In the genomic region with DNA sequence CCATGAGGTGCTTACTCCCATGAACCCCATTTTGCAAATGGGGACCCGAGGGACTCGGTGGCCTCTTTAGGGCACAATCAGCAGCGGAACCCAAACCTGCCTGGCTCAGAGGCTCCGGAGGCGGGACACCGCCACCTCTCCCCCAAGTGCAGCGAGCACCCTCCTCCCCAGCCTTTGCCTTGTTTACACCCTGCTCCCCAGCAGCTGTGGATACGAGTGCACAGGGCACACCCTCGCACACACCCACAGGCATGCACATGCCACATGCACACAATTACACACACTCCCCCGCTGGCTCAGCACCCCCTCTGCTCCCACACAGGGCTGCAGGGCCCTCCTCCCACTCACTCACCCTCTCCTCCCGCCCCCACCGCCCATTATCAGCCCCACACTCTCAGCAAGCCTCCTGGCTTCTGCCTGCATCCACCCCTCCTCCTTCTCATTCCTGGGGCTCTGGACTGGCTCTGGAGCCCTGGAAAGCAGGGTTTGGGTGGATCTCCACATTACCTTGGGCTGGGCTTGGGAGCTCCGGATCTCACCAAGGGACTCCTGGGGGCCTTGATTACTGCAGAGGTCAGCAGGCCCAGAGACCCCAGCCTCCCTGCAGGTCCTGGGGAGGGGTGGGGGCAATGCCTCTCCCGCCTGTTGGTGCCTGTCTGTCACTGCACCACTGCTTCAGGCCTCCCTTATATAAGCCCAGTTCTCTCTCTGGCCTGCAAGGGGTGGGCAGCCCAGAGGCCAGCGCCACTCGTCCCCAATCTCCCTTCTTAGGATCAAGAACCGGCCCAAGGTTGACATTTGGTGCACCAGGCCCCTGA, we compare ENCODE assay signal across 1 cellular context.
TF ChIP-seq lines count a peak whose summit lies in the region.

No MANE protein-coding gene starts in this region.

TF ChIP-seq in HepG2, 621 proteins besides CTCF, POLR2A, EP300 and RAD21 (continued from another document and continues in another):
- TF ChIP-seq, protein P1, sequence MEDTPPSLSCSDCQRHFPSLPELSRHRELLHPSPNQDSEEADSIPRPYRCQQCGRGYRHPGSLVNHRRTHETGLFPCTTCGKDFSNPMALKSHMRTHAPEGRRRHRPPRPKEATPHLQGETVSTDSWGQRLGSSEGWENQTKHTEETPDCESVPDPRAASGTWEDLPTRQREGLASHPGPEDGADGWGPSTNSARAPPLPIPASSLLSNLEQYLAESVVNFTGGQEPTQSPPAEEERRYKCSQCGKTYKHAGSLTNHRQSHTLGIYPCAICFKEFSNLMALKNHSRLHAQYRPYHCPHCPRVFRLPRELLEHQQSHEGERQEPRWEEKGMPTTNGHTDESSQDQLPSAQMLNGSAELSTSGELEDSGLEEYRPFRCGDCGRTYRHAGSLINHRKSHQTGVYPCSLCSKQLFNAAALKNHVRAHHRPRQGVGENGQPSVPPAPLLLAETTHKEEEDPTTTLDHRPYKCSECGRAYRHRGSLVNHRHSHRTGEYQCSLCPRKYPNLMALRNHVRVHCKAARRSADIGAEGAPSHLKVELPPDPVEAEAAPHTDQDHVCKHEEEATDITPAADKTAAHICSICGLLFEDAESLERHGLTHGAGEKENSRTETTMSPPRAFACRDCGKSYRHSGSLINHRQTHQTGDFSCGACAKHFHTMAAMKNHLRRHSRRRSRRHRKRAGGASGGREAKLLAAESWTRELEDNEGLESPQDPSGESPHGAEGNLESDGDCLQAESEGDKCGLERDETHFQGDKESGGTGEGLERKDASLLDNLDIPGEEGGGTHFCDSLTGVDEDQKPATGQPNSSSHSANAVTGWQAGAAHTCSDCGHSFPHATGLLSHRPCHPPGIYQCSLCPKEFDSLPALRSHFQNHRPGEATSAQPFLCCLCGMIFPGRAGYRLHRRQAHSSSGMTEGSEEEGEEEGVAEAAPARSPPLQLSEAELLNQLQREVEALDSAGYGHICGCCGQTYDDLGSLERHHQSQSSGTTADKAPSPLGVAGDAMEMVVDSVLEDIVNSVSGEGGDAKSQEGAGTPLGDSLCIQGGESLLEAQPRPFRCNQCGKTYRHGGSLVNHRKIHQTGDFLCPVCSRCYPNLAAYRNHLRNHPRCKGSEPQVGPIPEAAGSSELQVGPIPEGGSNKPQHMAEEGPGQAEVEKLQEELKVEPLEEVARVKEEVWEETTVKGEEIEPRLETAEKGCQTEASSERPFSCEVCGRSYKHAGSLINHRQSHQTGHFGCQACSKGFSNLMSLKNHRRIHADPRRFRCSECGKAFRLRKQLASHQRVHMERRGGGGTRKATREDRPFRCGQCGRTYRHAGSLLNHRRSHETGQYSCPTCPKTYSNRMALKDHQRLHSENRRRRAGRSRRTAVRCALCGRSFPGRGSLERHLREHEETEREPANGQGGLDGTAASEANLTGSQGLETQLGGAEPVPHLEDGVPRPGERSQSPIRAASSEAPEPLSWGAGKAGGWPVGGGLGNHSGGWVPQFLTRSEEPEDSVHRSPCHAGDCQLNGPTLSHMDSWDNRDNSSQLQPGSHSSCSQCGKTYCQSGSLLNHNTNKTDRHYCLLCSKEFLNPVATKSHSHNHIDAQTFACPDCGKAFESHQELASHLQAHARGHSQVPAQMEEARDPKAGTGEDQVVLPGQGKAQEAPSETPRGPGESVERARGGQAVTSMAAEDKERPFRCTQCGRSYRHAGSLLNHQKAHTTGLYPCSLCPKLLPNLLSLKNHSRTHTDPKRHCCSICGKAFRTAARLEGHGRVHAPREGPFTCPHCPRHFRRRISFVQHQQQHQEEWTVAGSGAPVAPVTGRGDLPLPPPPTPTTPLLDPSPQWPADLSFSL (CRISPR knock-in tag; IDR thresholded peaks at IDR 0.05): no peak
- TF ChIP-seq, protein P2, sequence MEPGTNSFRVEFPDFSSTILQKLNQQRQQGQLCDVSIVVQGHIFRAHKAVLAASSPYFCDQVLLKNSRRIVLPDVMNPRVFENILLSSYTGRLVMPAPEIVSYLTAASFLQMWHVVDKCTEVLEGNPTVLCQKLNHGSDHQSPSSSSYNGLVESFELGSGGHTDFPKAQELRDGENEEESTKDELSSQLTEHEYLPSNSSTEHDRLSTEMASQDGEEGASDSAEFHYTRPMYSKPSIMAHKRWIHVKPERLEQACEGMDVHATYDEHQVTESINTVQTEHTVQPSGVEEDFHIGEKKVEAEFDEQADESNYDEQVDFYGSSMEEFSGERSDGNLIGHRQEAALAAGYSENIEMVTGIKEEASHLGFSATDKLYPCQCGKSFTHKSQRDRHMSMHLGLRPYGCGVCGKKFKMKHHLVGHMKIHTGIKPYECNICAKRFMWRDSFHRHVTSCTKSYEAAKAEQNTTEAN (CRISPR knock-in tag; conservative IDR thresholded peaks at IDR 0.05): peak; percentile 99
- TF ChIP-seq CREB1 (IDR thresholded peaks at IDR 0.05) (no peak), CREB1 (CRISPR knock-in tag; IDR thresholded peaks at IDR 0.05) (no peak), ONECUT2 (CRISPR knock-in tag; IDR thresholded peaks at IDR 0.05) (no peak), ZFP37 (CRISPR knock-in tag; IDR thresholded peaks at IDR 0.05; ENCODE audit: borderline replicate concordance) (no peak), ZNF644 (CRISPR knock-in tag; IDR thresholded peaks at IDR 0.05; ENCODE audit: low read depth) (no peak), EED (CRISPR knock-in tag; IDR thresholded peaks at IDR 0.05) (0 out of 2 replicates have a peak, but pooled peaks have one; percentile 27), ZNF205 (CRISPR knock-in tag; IDR thresholded peaks at IDR 0.05) (no peak), ZNF747 (CRISPR knock-in tag; IDR thresholded peaks at IDR 0.05; ENCODE audit: borderline replicate concordance) (0 out of 2 replicates have a peak, but pooled peaks have one; percentile 25), HOXA3 (CRISPR knock-in tag; IDR thresholded peaks at IDR 0.05) (peak; percentile 64), ZBTB38 (CRISPR knock-in tag; IDR thresholded peaks at IDR 0.05) (peak; percentile 82), HNRNPLL (IDR thresholded peaks at IDR 0.05; ENCODE audit: low read depth, low read length, poor library complexity, severe bottlenecking) (no peak), KLF15 (CRISPR knock-in tag; IDR thresholded peaks at IDR 0.05; ENCODE audit: borderline replicate concordance) (no peak), HOXA5 (CRISPR knock-in tag; IDR thresholded peaks at IDR 0.05) (no peak), ZFP82 (CRISPR knock-in tag; IDR thresholded peaks at IDR 0.05; ENCODE audit: borderline replicate concordance) (no peak), TBX3 (IDR thresholded peaks at IDR 0.05; ENCODE audit: borderline replicate concordance) (0 out of 2 replicates have a peak, but pooled peaks have one; percentile 28), CAMTA2 (CRISPR knock-in tag; IDR thresholded peaks at IDR 0.05; ENCODE audit: borderline replicate concordance) (no peak), ATRX (CRISPR knock-in tag; IDR thresholded peaks at IDR 0.05; ENCODE audit: borderline replicate concordance) (no peak), CBX1 (IDR thresholded peaks at IDR 0.05; ENCODE audit: low read depth) (no peak), MAF1 (CRISPR knock-in tag; IDR thresholded peaks at IDR 0.05; ENCODE audit: borderline replicate concordance) (no peak), MBD4 (IDR thresholded peaks at IDR 0.05; ENCODE audit: borderline replicate concordance, low read length) (no peak), ISL2 (CRISPR knock-in tag; IDR thresholded peaks at IDR 0.05) (0 out of 2 replicates have a peak, but pooled peaks have one; percentile 9)
- TF ChIP-seq, protein P3, sequence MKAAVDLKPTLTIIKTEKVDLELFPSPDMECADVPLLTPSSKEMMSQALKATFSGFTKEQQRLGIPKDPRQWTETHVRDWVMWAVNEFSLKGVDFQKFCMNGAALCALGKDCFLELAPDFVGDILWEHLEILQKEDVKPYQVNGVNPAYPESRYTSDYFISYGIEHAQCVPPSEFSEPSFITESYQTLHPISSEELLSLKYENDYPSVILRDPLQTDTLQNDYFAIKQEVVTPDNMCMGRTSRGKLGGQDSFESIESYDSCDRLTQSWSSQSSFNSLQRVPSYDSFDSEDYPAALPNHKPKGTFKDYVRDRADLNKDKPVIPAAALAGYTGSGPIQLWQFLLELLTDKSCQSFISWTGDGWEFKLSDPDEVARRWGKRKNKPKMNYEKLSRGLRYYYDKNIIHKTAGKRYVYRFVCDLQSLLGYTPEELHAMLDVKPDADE (CRISPR knock-in tag; IDR thresholded peaks at IDR 0.05): no peak
- TF ChIP-seq, protein P4, sequence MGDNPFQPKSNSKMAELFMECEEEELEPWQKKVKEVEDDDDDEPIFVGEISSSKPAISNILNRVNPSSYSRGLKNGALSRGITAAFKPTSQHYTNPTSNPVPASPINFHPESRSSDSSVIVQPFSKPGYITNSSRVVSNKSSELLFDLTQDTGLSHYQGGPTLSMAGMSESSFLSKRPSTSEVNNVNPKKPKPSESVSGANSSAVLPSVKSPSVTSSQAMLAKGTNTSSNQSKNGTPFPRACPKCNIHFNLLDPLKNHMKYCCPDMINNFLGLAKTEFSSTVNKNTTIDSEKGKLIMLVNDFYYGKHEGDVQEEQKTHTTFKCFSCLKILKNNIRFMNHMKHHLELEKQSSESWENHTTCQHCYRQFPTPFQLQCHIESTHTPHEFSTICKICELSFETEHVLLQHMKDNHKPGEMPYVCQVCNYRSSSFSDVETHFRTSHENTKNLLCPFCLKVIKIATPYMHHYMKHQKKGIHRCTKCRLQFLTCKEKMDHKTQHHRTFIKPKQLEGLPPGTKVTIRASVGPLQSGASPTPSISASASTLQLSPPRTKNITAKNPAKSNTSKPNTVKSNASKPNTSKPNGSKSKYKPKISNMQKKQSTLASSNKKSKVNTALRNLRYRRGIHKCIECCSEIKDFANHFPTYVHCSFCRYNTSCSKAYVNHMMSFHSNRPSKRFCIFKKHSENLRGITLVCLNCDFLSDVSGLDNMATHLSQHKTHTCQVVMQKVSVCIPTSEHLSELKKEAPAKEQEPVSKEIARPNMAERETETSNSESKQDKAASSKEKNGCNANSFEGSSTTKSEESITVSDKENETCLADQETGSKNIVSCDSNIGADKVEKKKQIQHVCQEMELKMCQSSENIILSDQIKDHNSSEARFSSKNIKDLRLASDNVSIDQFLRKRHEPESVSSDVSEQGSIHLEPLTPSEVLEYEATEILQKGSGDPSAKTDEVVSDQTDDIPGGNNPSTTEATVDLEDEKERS (CRISPR knock-in tag; IDR thresholded peaks at IDR 0.05): no peak
- TF ChIP-seq, protein P5, sequence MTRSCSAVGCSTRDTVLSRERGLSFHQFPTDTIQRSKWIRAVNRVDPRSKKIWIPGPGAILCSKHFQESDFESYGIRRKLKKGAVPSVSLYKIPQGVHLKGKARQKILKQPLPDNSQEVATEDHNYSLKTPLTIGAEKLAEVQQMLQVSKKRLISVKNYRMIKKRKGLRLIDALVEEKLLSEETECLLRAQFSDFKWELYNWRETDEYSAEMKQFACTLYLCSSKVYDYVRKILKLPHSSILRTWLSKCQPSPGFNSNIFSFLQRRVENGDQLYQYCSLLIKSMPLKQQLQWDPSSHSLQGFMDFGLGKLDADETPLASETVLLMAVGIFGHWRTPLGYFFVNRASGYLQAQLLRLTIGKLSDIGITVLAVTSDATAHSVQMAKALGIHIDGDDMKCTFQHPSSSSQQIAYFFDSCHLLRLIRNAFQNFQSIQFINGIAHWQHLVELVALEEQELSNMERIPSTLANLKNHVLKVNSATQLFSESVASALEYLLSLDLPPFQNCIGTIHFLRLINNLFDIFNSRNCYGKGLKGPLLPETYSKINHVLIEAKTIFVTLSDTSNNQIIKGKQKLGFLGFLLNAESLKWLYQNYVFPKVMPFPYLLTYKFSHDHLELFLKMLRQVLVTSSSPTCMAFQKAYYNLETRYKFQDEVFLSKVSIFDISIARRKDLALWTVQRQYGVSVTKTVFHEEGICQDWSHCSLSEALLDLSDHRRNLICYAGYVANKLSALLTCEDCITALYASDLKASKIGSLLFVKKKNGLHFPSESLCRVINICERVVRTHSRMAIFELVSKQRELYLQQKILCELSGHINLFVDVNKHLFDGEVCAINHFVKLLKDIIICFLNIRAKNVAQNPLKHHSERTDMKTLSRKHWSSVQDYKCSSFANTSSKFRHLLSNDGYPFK (CRISPR knock-in tag; IDR thresholded peaks at IDR 0.05; ENCODE audit: borderline replicate concordance): no peak
- TF ChIP-seq, protein P6, sequence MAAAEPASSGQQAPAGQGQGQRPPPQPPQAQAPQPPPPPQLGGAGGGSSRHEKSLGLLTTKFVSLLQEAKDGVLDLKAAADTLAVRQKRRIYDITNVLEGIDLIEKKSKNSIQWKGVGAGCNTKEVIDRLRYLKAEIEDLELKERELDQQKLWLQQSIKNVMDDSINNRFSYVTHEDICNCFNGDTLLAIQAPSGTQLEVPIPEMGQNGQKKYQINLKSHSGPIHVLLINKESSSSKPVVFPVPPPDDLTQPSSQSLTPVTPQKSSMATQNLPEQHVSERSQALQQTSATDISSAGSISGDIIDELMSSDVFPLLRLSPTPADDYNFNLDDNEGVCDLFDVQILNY (CRISPR knock-in tag; conservative IDR thresholded peaks at IDR 0.05): no peak
